Comparison of ENCODE assay signal across 19 cellular contexts in the genomic region with DNA sequence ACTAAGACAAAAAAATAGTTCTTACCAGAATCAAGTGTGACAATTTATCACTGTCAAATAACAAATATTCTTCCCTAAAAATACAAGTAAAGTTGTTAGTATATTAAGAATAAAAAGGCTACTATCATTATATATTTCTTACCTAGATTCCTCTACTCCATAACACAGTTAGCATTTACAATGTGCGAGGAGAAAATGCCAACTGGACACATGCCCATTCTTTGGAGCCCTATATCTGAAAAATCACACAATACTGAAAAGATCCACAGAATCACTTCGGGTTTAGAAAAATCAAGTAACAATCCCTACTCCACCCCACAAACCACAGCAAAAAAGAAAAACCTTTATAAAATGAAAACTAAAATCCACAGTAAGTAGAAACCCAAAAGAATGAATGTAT.
DNase-seq lines count a peak whose midpoint lies in the region; ATAC-seq and TF ChIP-seq lines count a peak whose summit lies in the region.
"Had no signal": no experiment of that assay in that cellular context is flagged by ENCODE, and none has a peak within 500 bp of the region (broad histone marks: within the 10 kb centered on the region; RNA-seq: fewer than 3 reads in every experiment).

No MANE protein-coding gene starts in this region.

- peaks cover 7 to 8% of the 10 kb centered on the region in 2 donors for H3K4me1 Mint-ChIP-seq in stimulated activated naive B cell treated with anti-CD40 and anti-IgM and Interleukin-4, amounts not matched to agents 10 μg/mL and 1 μg/mL and 100 μg/mL, for 72 hours

- H3K36me3 ChIP-seq in left ventricle myocardium inferior, result peaks cover 30% of the 10 kb centered on the region

- peak overlapping the region; percentile 2 for H3K27ac ChIP-seq in left ventricle myocardium inferior (replicated peaks)
- H3K27ac ChIP-seq: C4-2B, PC-9, RWPE1 had no signal

- H3K36me3 Mint-ChIP-seq in stimulated activated naive B cell treated with anti-CD40 and anti-IgM and Interleukin-4, amounts not matched to agents 10 μg/mL and 1 μg/mL and 100 μg/mL, for 72 hours, result peaks cover 17 to 42% of the 10 kb centered on the region in 2 donors

- H3K4me3 ChIP-seq in left ventricle myocardium inferior, result no peak overlapping the region
- H3K4me3 ChIP-seq: PC-9 had no signal

- no peak for TF ChIP-seq CTCF in left ventricle myocardium inferior (IDR thresholded peaks at IDR 0.05; ENCODE audit: borderline replicate concordance)

- H3K4me1 ChIP-seq in left ventricle myocardium inferior, result peaks cover 40% of the 10 kb centered on the region

- intact Hi-C loops in left ventricle myocardium inferior (cut with micrococcal nuclease) (no loop called here), left ventricle myocardium superior (cut with micrococcal nuclease) (no loop called here)

- no peaks in the 10 kb centered on the region for H3K27me3 ChIP-seq in left ventricle myocardium inferior (ENCODE audit: low read depth)

- H3K9me3 ChIP-seq in left ventricle myocardium inferior (replicated peaks), result no peaks in the 10 kb centered on the region

- no peak for DNase-seq in left ventricle myocardium inferior
- no peak for DNase-seq in left ventricle myocardium superior
- DNase-seq in cerebellar cortex (ENCODE audit: low spot score), result peak; percentile 54
- DNase-seq in globus pallidus (ENCODE audit: low spot score), result peak; percentile 21
- no peak for DNase-seq in stimulated activated naive B cell treated with anti-CD40 and anti-IgM and Interleukin-4, amounts not matched to agents 10 μg/mL and 1 μg/mL and 100 μg/mL, for 72 hours
- no peak for DNase-seq in NAMALWA (ENCODE audit: low spot score)
- no peak for DNase-seq in HUDEP-2 (lab: John Stamatoyannopoulos, UW; ENCODE audit: unreplicated experiment in 76 of 76)
- DNase-seq in NCI-H187 (lab: John Stamatoyannopoulos, UW), result no peak
- DNase-seq: GF-D8, KG1, NCI-H1694, NCI-H2081 treated with DMSO at 0.1 percent for 48 hours, NCI-H446 treated with DMSO at 0.1 percent for 48 hours, NCI-H748 treated with DMSO at 0.1 percent for 48 hours, PC-9, SIG-M5 had no signal

- no peaks in the 10 kb centered on the region for H3K9me3 Mint-ChIP-seq in stimulated activated naive B cell treated with anti-CD40 and anti-IgM and Interleukin-4, amounts not matched to agents 10 μg/mL and 1 μg/mL and 100 μg/mL, for 72 hours

- peak overlapping the region; percentile 67 for H3K27ac Mint-ChIP-seq in stimulated activated naive B cell treated with anti-CD40 and anti-IgM and Interleukin-4, amounts not matched to agents 10 μg/mL and 1 μg/mL and 100 μg/mL, for 72 hours

- H3K4me3 Mint-ChIP-seq in stimulated activated naive B cell treated with anti-CD40 and anti-IgM and Interleukin-4, amounts not matched to agents 10 μg/mL and 1 μg/mL and 100 μg/mL, for 72 hours, result no peak overlapping the region

- no peaks in the 10 kb centered on the region for H3K27me3 Mint-ChIP-seq in stimulated activated naive B cell treated with anti-CD40 and anti-IgM and Interleukin-4, amounts not matched to agents 10 μg/mL and 1 μg/mL and 100 μg/mL, for 72 hours

- no peak for ATAC-seq in left ventricle myocardium superior
- no peak for ATAC-seq in stimulated activated naive B cell treated with anti-CD40 and anti-IgM and Interleukin-4, amounts not matched to agents 10 μg/mL and 1 μg/mL and 100 μg/mL, for 72 hours (replicated peaks)
- ATAC-seq: HCT116 had no signal

Comparison
In these comparisons a context has a peak if more than half of its experiments do, and no peak if none do; other contexts are left out.
1. DNase-seq: peak in cerebellar cortex (single experiment) and globus pallidus (single experiment); none in left ventricle myocardium inferior (single experiment), left ventricle myocardium superior (single experiment), stimulated activated naive B cell treated with anti-CD40 and anti-IgM and Interleukin-4, amounts not matched to agents 10 μg/mL and 1 μg/mL and 100 μg/mL, for 72 hours (single experiment), NAMALWA (single experiment), HUDEP-2 (0 of 76) and NCI-H187 (0 of 2).